Comparison of ENCODE assay signal across 1 cellular context in genomic region chr2:213171147-213171546, GRCh38.
TF ChIP-seq lines count a peak whose summit lies in the region.

No MANE protein-coding gene starts in this region.

TF ChIP-seq in HepG2, 621 proteins besides CTCF, POLR2A, EP300 and RAD21 (continued from another document):
- TF ChIP-seq ZNF34 (CRISPR knock-in tag; IDR thresholded peaks at IDR 0.05; ENCODE audit: borderline replicate concordance) (no peak), ELF1 (CRISPR knock-in tag; IDR thresholded peaks at IDR 0.05) (no peak)
TF ChIP-seq in HepG2: peak in this region for 1.
